Comparison of ENCODE assay signal across 2 cellular contexts in genomic region chr16:13780841-13781553, GRCh38.
TF ChIP-seq lines count a peak whose summit lies in the region.

No MANE protein-coding gene starts in this region.

TF ChIP-seq in A549, 52 proteins besides CTCF, POLR2A, EP300 and RAD21:
- peak; percentile 30 for TF ChIP-seq MAFK (IDR thresholded peaks at IDR 0.05; ENCODE audit: partially characterized antibody)
- TF ChIP-seq E2F6 (IDR thresholded peaks at IDR 0.05; ENCODE audit: borderline replicate concordance, low read depth): no peak
TF ChIP-seq in A549: peak in this region for 1.

TF ChIP-seq in H1, 55 proteins besides CTCF, POLR2A, EP300 and RAD21:
- TF ChIP-seq SP1 (IDR thresholded peaks at IDR 0.05; ENCODE audit: low read depth, low read length): no peak
- TF ChIP-seq CHD7 (IDR thresholded peaks at IDR 0.05; ENCODE audit: insufficient replicate concordance, low read length): no peak
- TF ChIP-seq JUND (IDR thresholded peaks at IDR 0.05; ENCODE audit: low read length): no peak
- TF ChIP-seq BACH1 (IDR thresholded peaks at IDR 0.05; ENCODE audit: low read length): no peak
- TF ChIP-seq SAP30 (IDR thresholded peaks at IDR 0.05; ENCODE audit: insufficient read depth, insufficient replicate concordance, low read length): no peak
- no peak for TF ChIP-seq KDM5A (IDR thresholded peaks at IDR 0.05; ENCODE audit: low read length)
- TF ChIP-seq SP2 (IDR thresholded peaks at IDR 0.05; ENCODE audit: low read length): no peak
- no peak for TF ChIP-seq NANOG (IDR thresholded peaks at IDR 0.05; ENCODE audit: insufficient read depth, low read depth, low read length, poor library complexity, severe bottlenecking)
- TF ChIP-seq CBX5 (IDR thresholded peaks at IDR 0.05; ENCODE audit: low read depth, low read length): no peak
- TF ChIP-seq BRCA1 (IDR thresholded peaks at IDR 0.05; ENCODE audit: low read depth, low read length): no peak
- TF ChIP-seq TEAD4 (IDR thresholded peaks at IDR 0.05; ENCODE audit: low read depth, low read length): no peak
- TF ChIP-seq, protein P1, sequence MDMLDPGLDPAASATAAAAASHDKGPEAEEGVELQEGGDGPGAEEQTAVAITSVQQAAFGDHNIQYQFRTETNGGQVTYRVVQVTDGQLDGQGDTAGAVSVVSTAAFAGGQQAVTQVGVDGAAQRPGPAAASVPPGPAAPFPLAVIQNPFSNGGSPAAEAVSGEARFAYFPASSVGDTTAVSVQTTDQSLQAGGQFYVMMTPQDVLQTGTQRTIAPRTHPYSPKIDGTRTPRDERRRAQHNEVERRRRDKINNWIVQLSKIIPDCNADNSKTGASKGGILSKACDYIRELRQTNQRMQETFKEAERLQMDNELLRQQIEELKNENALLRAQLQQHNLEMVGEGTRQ (IDR thresholded peaks at IDR 0.05; ENCODE audit: low read length): no peak
- TF ChIP-seq GABPA (IDR thresholded peaks at IDR 0.05; ENCODE audit: borderline replicate concordance, insufficient read depth, low read length): no peak
- TF ChIP-seq TBP (IDR thresholded peaks at IDR 0.05; ENCODE audit: low read depth, low read length): no peak
- TF ChIP-seq ASH2L (IDR thresholded peaks at IDR 0.05; ENCODE audit: low read length): no peak
- TF ChIP-seq SRF (IDR thresholded peaks at IDR 0.05; ENCODE audit: low read depth, low read length): no peak
- TF ChIP-seq RFX5 (IDR thresholded peaks at IDR 0.05; ENCODE audit: borderline replicate concordance, low read depth, low read length): no peak
- TF ChIP-seq TCF12 (IDR thresholded peaks at IDR 0.05; ENCODE audit: low read depth, low read length): no peak
- TF ChIP-seq NRF1 (IDR thresholded peaks at IDR 0.05; ENCODE audit: low read depth, low read length): no peak
